In the genomic region with DNA sequence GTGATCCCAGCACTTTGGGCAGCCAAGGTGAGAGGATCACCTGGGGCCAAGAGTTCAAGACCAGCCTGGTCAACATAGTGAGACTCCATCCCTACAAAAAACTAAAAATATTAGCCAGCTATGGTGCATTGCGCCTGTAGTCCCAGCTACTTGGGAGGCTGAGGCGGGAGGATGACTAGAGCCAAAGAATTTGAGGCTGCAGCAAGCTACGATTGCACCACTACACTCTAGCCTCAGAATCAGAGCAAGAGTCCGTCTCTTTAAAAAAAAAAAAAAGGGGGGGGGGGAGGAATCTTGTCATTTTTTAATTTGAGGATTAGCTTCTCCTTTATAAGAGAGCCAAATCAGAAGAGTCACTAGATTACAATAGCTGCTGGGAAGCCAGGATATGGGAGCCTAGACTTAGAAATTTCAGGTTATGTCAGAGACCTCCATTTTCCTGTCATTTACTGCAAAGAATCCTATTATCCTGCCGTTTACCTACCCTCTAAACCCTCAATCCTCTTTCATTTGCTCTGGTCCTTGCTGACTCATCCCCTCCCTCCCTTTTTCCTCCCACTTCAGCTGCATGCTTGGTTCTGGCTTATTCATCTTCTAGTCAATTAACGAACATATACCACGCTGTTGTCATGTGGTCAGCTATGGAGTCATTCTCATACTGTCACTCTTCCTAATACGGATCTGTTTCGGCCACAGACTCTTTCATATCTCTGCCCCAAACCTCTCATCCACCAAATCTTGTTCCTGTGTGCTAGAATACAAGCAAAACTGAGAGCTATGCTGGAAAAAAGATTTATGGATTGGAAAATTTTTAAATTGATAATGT, we compare ENCODE assay signal across 8 cellular contexts.
DNase-seq lines count a peak whose midpoint lies in the region; ATAC-seq and TF ChIP-seq lines count a peak whose summit lies in the region.

No MANE protein-coding gene starts in this region.

- H3K36me3 ChIP-seq in adrenal gland (replicated peaks in 1 of 2) (no peaks in the 10 kb centered on the region), mesenchymal stem cell (ENCODE audit: control insufficient read depth in 1 of 2, insufficient read depth in 2 of 2, low read depth in 1 of 2, low read length in 2 of 2) (peaks cover 0 to 19% of the 10 kb centered on the region in 2 experiments), body of pancreas (replicated peaks in 1 of 2; ENCODE audit: insufficient read depth in 1 of 2, low read depth in 2 of 2) (no peaks in the 10 kb centered on the region)

- H3K36me3 Mint-ChIP-seq in Calu3 (ENCODE audit: insufficient read depth, unreplicated experiment), result peaks cover 15% of the 10 kb centered on the region

- no peak for TF ChIP-seq CTCF in Calu3 (IDR thresholded peaks at IDR 0.05; ENCODE audit: unreplicated experiment)
- TF ChIP-seq CTCF in adrenal gland (IDR thresholded peaks at IDR 0.05), result no peak
- TF ChIP-seq CTCF in body of pancreas (IDR thresholded peaks at IDR 0.05), result no peak

- H3K4me1 ChIP-seq in adrenal gland (replicated peaks in 1 of 2), result peaks cover 13 to 18% of the 10 kb centered on the region in 2 donors
- H3K4me1 ChIP-seq in mesenchymal stem cell (ENCODE audit: control insufficient read depth, insufficient read depth, low read depth, low read length), result peaks cover 9% of the 10 kb centered on the region
- peaks cover 45% of the 10 kb centered on the region for H3K4me1 ChIP-seq in body of pancreas

- H2BK5ac ChIP-seq in mesenchymal stem cell (ENCODE audit: low read depth, low read length, poor library complexity, severe bottlenecking), result no peak overlapping the region

- H2BK120ac ChIP-seq in mesenchymal stem cell (ENCODE audit: low read depth, low read length), result no peak overlapping the region

- DNase-seq in Calu3 (peak; percentile 46), NCI-H748 (lab: John Stamatoyannopoulos, UW; ENCODE audit: unreplicated experiment) (peak; percentile 79), adrenal gland (peak in 5 of 7 donors; percentile 28 to 65 (median 44)), mesenchymal stem cell (peak; percentile 96), Right ventricle myocardium inferior (ENCODE audit: missing footprints) (no peak), body of pancreas (no peak)

- intact Hi-C loops in Calu3 (cut with micrococcal nuclease; ENCODE audit: unreplicated experiment) (no loop called here), adrenal gland (cut with DNase I) (no loop called here), Right ventricle myocardium inferior (cut with DNase I) (no loop called here), body of pancreas (cut with DNase I) (no loop called here)

- no peak overlapping the region for H4K8ac ChIP-seq in mesenchymal stem cell (ENCODE audit: low read length)

- peak overlapping the region; percentile 61 for H2AK5ac ChIP-seq in mesenchymal stem cell (ENCODE audit: low read length, severe bottlenecking)

- 48 to 59% (median 53%) methylated on average over 9 of the region's 9 CpGs for WGBS in adrenal gland, 4 donors
- WGBS in mesenchymal stem cell, result 20% methylated on average over 5 of the region's 9 CpGs
- 71 to 80% methylated on average over 9 of the region's 9 CpGs for WGBS in body of pancreas, 2 donors

- ATAC-seq in GM19023 (IDR thresholded peaks at IDR 0.05; ENCODE audit: unreplicated experiment) (peak; percentile 81), HG03060 (IDR thresholded peaks at IDR 0.05; ENCODE audit: low read depth, unreplicated experiment) (peak; percentile 83), Right ventricle myocardium inferior (no peak), body of pancreas (no peak)

- H3K27me3 Mint-ChIP-seq in Calu3 (ENCODE audit: unreplicated experiment), result no peaks in the 10 kb centered on the region

- no peak overlapping the region for H3K14ac ChIP-seq in mesenchymal stem cell (ENCODE audit: low read length in 2 of 2)

- peak overlapping the region; percentile 49 to 54 for H3K18ac ChIP-seq in mesenchymal stem cell (ENCODE audit: low read depth in 1 of 2, low read length in 2 of 2)

- no TSS peak for BruUV-seq in Calu3 (replicated peaks; lab: Mats Ljungman, UMichigan)

- H3K4me3 Mint-ChIP-seq in Calu3 (ENCODE audit: low read depth, unreplicated experiment), result peak overlapping the region; percentile 5

- H3K9me3 Mint-ChIP-seq in Calu3 (ENCODE audit: low read depth, unreplicated experiment), result peaks cover 4% of the 10 kb centered on the region

- peak overlapping the region in 3 of 5 donors; percentile 8 to 71 (median 21) for H3K27ac ChIP-seq in adrenal gland
- H3K27ac ChIP-seq in mesenchymal stem cell (ENCODE audit: low read length, poor library complexity, severe bottlenecking), result peak overlapping the region; percentile 89
- H3K27ac ChIP-seq in body of pancreas, result peak overlapping the region in 2 of 4 donors; percentile 59 to 89

- H3K4me3 ChIP-seq in adrenal gland, result no peak overlapping the region
- H3K4me3 ChIP-seq in mesenchymal stem cell (ENCODE audit: insufficient read depth in 1 of 2, low read depth in 1 of 2, low read length in 2 of 2), result peak overlapping the region in 1 of 2 experiments; percentile 48
- no peak overlapping the region for H3K4me3 ChIP-seq in body of pancreas

- CTCF ChIA-PET in Calu3 (lab: Charles Lee), result interaction anchor here (0.5 to 1.0 kb wide), 4 partner anchors 12 to 215 kb away, joined by 3 to 5 read pairs (median 4); no protein-coding TSS in a partner anchor

- H3K9me3 ChIP-seq in adrenal gland (replicated peaks in 1 of 3) (peaks cover 0 to 3% (median 0%) of the 10 kb centered on the region in 3 donors), mesenchymal stem cell (ENCODE audit: control insufficient read depth, low read length) (no peaks in the 10 kb centered on the region), body of pancreas (no peaks in the 10 kb centered on the region)

- H3K9ac ChIP-seq in mesenchymal stem cell (ENCODE audit: low read length), result peak overlapping the region; percentile 82

- no peak overlapping the region for H4K91ac ChIP-seq in mesenchymal stem cell (ENCODE audit: low read length)

- H3K27ac Mint-ChIP-seq in Calu3 (ENCODE audit: unreplicated experiment), result peak overlapping the region; percentile 93

- no peak for TF ChIP-seq POLR2A in adrenal gland (IDR thresholded peaks at IDR 0.05)
- TF ChIP-seq POLR2A in body of pancreas (IDR thresholded peaks at IDR 0.05), result no peak

- H3K27me3 ChIP-seq in adrenal gland, result no peaks in the 10 kb centered on the region
- H3K27me3 ChIP-seq in mesenchymal stem cell (ENCODE audit: control insufficient read depth in 1 of 2, insufficient read depth in 1 of 2, low read length in 2 of 2), result no peaks in the 10 kb centered on the region
- no peaks in the 10 kb centered on the region for H3K27me3 ChIP-seq in body of pancreas

- peak overlapping the region; percentile 53 for H3K4me2 ChIP-seq in mesenchymal stem cell (ENCODE audit: low read length, poor library complexity, severe bottlenecking)

- no peak overlapping the region for H2AFZ ChIP-seq in mesenchymal stem cell (ENCODE audit: low read depth, low read length)

- peak overlapping the region; percentile 28 to 84 for H2BK12ac ChIP-seq in mesenchymal stem cell (ENCODE audit: low read length in 2 of 2)

- H3K79me1 ChIP-seq in mesenchymal stem cell (replicated peaks; ENCODE audit: low read length, poor library complexity, severe bottlenecking), result peaks cover 14% of the 10 kb centered on the region

- H2BK15ac ChIP-seq in mesenchymal stem cell (ENCODE audit: low read depth, poor library complexity, severe bottlenecking), result no peak overlapping the region

- peaks cover 52% of the 10 kb centered on the region for H3K4me1 Mint-ChIP-seq in Calu3 (ENCODE audit: low read depth, unreplicated experiment)

- H3K23ac ChIP-seq in mesenchymal stem cell (ENCODE audit: low read length in 2 of 2), result no peak overlapping the region

- H3K4ac ChIP-seq in mesenchymal stem cell (ENCODE audit: low read depth in 1 of 2, low read length in 2 of 2), result peak overlapping the region in 1 of 2 experiments; percentile 67

Comparison
In these comparisons a context has a peak if more than half of its experiments do, and no peak if none do; other contexts are left out.
1. DNase-seq: peak in Calu3 (single experiment), NCI-H748 (single experiment), adrenal gland (5 of 7) and mesenchymal stem cell (single experiment); none in Right ventricle myocardium inferior (single experiment) and body of pancreas (0 of 4).
2. ATAC-seq: peak in GM19023 (single experiment) and HG03060 (single experiment); none in Right ventricle myocardium inferior (single experiment) and body of pancreas (single experiment).